Comparison of ENCODE assay signal across 1 cellular context in genomic region chr10:11827414-11827813, GRCh38.
TF ChIP-seq lines count a peak whose summit lies in the region.

No MANE protein-coding gene starts in this region.

TF ChIP-seq in HepG2, 621 proteins besides CTCF, POLR2A, EP300 and RAD21 (continued from another document):
- TF ChIP-seq ZNF770 (CRISPR knock-in tag; IDR thresholded peaks at IDR 0.05) = peak; percentile 83
